ENCODE assay signal across 8 cellular contexts in genomic region chr1:162822391-162823200, GRCh38. TPM values are rescaled to one million over a fixed set of nuclear protein-coding genes. Genes with fewer than 3 reads are reported as not detected.
DNase-seq lines count a peak whose midpoint lies in the region; ATAC-seq and TF ChIP-seq lines count a peak whose summit lies in the region.

No MANE protein-coding gene starts in this region.

- DNase-seq in GM13977 (ENCODE audit: low spot score) (peak; percentile 23), NCI-H2227 (lab: John Stamatoyannopoulos, UW; ENCODE audit: unreplicated experiment) (peak; percentile 61), body of pancreas (peak; percentile 4 to 33 (median 23)), immature natural killer cell (peak; percentile 12 to 21 (median 13)), smooth muscle cell (lab: John Stamatoyannopoulos, UW; ENCODE audit: unreplicated experiment) (no peak), NCI-H2029 treated with DMSO at 0.1 percent for 48 hours (lab: John Stamatoyannopoulos, UW) (no peak)

- no peak for TF ChIP-seq POLR2A in body of pancreas (IDR thresholded peaks at IDR 0.05)

- peak overlapping the region; percentile 84 for H3K4me2 ChIP-seq in smooth muscle cell

- no peaks in the 10 kb centered on the region for H4K20me1 ChIP-seq in smooth muscle cell (ENCODE audit: low read depth)

- peak overlapping the region in 5 of 6 donors; percentile 27 to 78 (median 48) for H3K27ac Mint-ChIP-seq in immature natural killer cell

- TF ChIP-seq CTCF in GM13977 (IDR thresholded peaks at IDR 0.05; ENCODE audit: extremely low read depth, insufficient read depth, missing control alignments), result no peak
- TF ChIP-seq CTCF in body of pancreas (IDR thresholded peaks at IDR 0.05), result no peak
- TF ChIP-seq CTCF in smooth muscle cell (IDR thresholded peaks at IDR 0.05; ENCODE audit: borderline replicate concordance, insufficient read depth, poor library complexity, severe bottlenecking), result no peak

- H3K27me3 ChIP-seq in body of pancreas, result peaks cover 0 to 6% of the 10 kb centered on the region in 2 donors
- H3K27me3 ChIP-seq in smooth muscle cell (ENCODE audit: low read depth), result peaks cover 33% of the 10 kb centered on the region

- H3K9me3 ChIP-seq in body of pancreas, result no peaks in the 10 kb centered on the region
- no peaks in the 10 kb centered on the region for H3K9me3 ChIP-seq in smooth muscle cell (replicated peaks; ENCODE audit: low read depth)

- H3K4me1 ChIP-seq in body of pancreas, result peaks cover 7% of the 10 kb centered on the region
- peaks cover 7% of the 10 kb centered on the region for H3K4me1 ChIP-seq in smooth muscle cell (ENCODE audit: low read depth)

- H3K79me2 ChIP-seq in smooth muscle cell (ENCODE audit: low read depth), result no peaks in the 10 kb centered on the region

- H3K9me3 Mint-ChIP-seq in immature natural killer cell, result no peaks in the 10 kb centered on the region

- H3K9ac ChIP-seq in smooth muscle cell (ENCODE audit: low read depth), result no peak overlapping the region

- H3K4me3 ChIP-seq in body of pancreas (no peak overlapping the region), smooth muscle cell (peak overlapping the region; percentile 41)

- H3K27ac ChIP-seq in body of pancreas (no peak overlapping the region), smooth muscle cell (ENCODE audit: low read depth) (no peak overlapping the region)

- H3F3A ChIP-seq in smooth muscle cell (ENCODE audit: low read depth), result no peaks in the 10 kb centered on the region

- intact Hi-C loops in body of pancreas (cut with DNase I), result no loop called here

- in situ Hi-C loops in GM13977 (cut with MboI; ENCODE audit: low pct_unique_long_range_greater_than_20kb, low sequenced_read_pairs, unreplicated experiment), result no loop called here

- H3K36me3 Mint-ChIP-seq in immature natural killer cell, result no peaks in the 10 kb centered on the region

- peaks cover 0 to 10% (median 6%) of the 10 kb centered on the region in 3 donors for H3K27me3 Mint-ChIP-seq in immature natural killer cell (ENCODE audit: low read depth in 3 of 3)

- WGBS in body of pancreas, 2 donors, result 4 to 5% methylated on average over 29 to 44 of the region's 44 CpGs
- WGBS in smooth muscle cell (ENCODE audit: low lambda C conversion rate), result 6% methylated on average over 44 of the region's 44 CpGs

- peak overlapping the region; percentile 69 for H2AFZ ChIP-seq in smooth muscle cell (ENCODE audit: low read depth)

- peaks cover 14 to 28% of the 10 kb centered on the region in 2 donors for H3K4me1 Mint-ChIP-seq in immature natural killer cell

- H3K36me3 ChIP-seq in body of pancreas (replicated peaks in 1 of 2; ENCODE audit: insufficient read depth in 1 of 2, low read depth in 2 of 2) (no peaks in the 10 kb centered on the region), smooth muscle cell (ENCODE audit: low read depth) (no peaks in the 10 kb centered on the region)

- H3K4me3 Mint-ChIP-seq in immature natural killer cell, result peak overlapping the region; percentile 66 to 87 (median 68)

- ATAC-seq in body of pancreas (peak; percentile 27), HG03565 (IDR thresholded peaks at IDR 0.05; ENCODE audit: unreplicated experiment) (no peak), GM21576 (IDR thresholded peaks at IDR 0.05; ENCODE audit: unreplicated experiment) (no peak)

RNA-seq across cellular contexts. Expression of gene HSD17B7, which starts 32.1 kb away (rescaled TPM):
- 10 to 100 TPM in 1 of 2 donors, 1 to 10 TPM in 1; 9.9 to 17.5 TPM for total RNA-seq in body of pancreas
- 10 to 100 TPM; 25.8 to 30.3 (median 27.4) TPM for polyA plus RNA-seq in immature natural killer cell
- total RNA-seq in smooth muscle cell, result 15.5 and 18.9 TPM in 2 replicates
- polyA plus RNA-seq in smooth muscle cell, result 11.6 and 12.4 TPM in 2 replicates

RNA-seq across cellular contexts. Expression of gene CCDC190, which starts 38.4 kb away (rescaled TPM):
- not detected for total RNA-seq in body of pancreas
- not detected for polyA plus RNA-seq in immature natural killer cell
- not detected in 2 replicates for total RNA-seq in smooth muscle cell
- 0.27 TPM in 1 of 2 replicates, not detected in the other for polyA plus RNA-seq in smooth muscle cell

Comparison
In these comparisons a context has a peak if more than half of its experiments do, and no peak if none do; other contexts are left out.
1. DNase-seq: peak in GM13977 (single experiment), NCI-H2227 (single experiment), body of pancreas (4 of 4) and immature natural killer cell (3 of 3); none in smooth muscle cell (single experiment) and NCI-H2029 treated with DMSO at 0.1 percent for 48 hours (single experiment).